In genomic region chr3:50327129-50327528, GRCh38 we compare ENCODE assay signal across 8 cellular contexts. TPM values are rescaled to one million over a fixed set of nuclear protein-coding genes. Genes with fewer than 3 reads are reported as not detected.
DNase-seq lines count a peak whose midpoint lies in the region; ATAC-seq and TF ChIP-seq lines count a peak whose summit lies in the region.

No MANE protein-coding gene starts in this region.

- TF ChIP-seq CTCF in astrocyte of the spinal cord (IDR thresholded peaks at IDR 0.05; ENCODE audit: low read depth, low read length) (no peak), lung (IDR thresholded peaks at IDR 0.05; ENCODE audit: control extremely low read depth, extremely low read depth) (no peak), type B pancreatic cell (conservative IDR thresholded peaks at IDR 0.05) (no peak)

- peaks cover 34% of the 10 kb centered on the region for H3K4me1 Mint-ChIP-seq in activated T-cell treated with anti-CD3 and anti-CD28 coated beads, Interleukin-2, amount 50 U/mL, for 72 hours (ENCODE audit: low read depth)
- H3K4me1 Mint-ChIP-seq in type B pancreatic cell (ENCODE audit: unreplicated experiment), result peaks cover 16% of the 10 kb centered on the region

- peaks cover 4 to 7% of the 10 kb centered on the region in 2 donors for H3K36me3 Mint-ChIP-seq in activated T-cell treated with anti-CD3 and anti-CD28 coated beads, Interleukin-2, amount 50 U/mL, for 72 hours (ENCODE audit: insufficient read depth in 2 of 2)
- peaks cover 4% of the 10 kb centered on the region for H3K36me3 Mint-ChIP-seq in type B pancreatic cell

- H3K4me3 ChIP-seq in astrocyte of the spinal cord (ENCODE audit: low read depth, low read length) (peak overlapping the region; percentile 88), lung (peak overlapping the region; percentile 86)

- in situ Hi-C loops in astrocyte of the spinal cord (cut with HindIII; ENCODE audit: low sequenced_read_pairs), result no loop called here

- 73 to 74% methylated on average over 4 of the region's 4 CpGs for WGBS in lung, 2 donors

- no peak for ATAC-seq in activated T-cell treated with anti-CD3 and anti-CD28 coated beads, Interleukin-2, amount 50 U/mL, for 72 hours (replicated peaks in 1 of 2)
- no peak for ATAC-seq in lung (ENCODE audit: insufficient read depth, low FRiP score)

- H3K4me3 Mint-ChIP-seq in activated T-cell treated with anti-CD3 and anti-CD28 coated beads, Interleukin-2, amount 50 U/mL, for 72 hours, result peak overlapping the region; percentile 86 to 87
- H3K4me3 Mint-ChIP-seq in type B pancreatic cell, result peak overlapping the region; percentile 95

- DNase-seq in activated T-cell treated with anti-CD3 and anti-CD28 coated beads, Interleukin-2, amount 50 U/mL, for 72 hours, result no peak
- no peak for DNase-seq in activated T-cell treated with anti-CD3 and anti-CD28 coated beads for 4 hours
- DNase-seq in astrocyte of the spinal cord (ENCODE audit: low read depth, low spot score), result no peak
- no peak for DNase-seq in lung (ENCODE audit: low spot score)
- no peak for DNase-seq in type B pancreatic cell (ENCODE audit: extremely low spot score, unreplicated experiment)
- DNase-seq in NCI-H526 (lab: John Stamatoyannopoulos, UW), result no peak
- DNase-seq in NCI-H446 treated with DMSO at 0.1 percent for 48 hours (lab: John Stamatoyannopoulos, UW), result no peak
- no peak for DNase-seq in activated effector memory CD4-positive, alpha-beta T cell treated with Interleukin-2 at 50 U/mL for 16 hours

- H3K27me3 Mint-ChIP-seq in activated T-cell treated with anti-CD3 and anti-CD28 coated beads, Interleukin-2, amount 50 U/mL, for 72 hours (ENCODE audit: low read depth), result no peaks in the 10 kb centered on the region
- H3K27me3 Mint-ChIP-seq in type B pancreatic cell, result no peaks in the 10 kb centered on the region

- no peaks in the 10 kb centered on the region for H3K9me3 ChIP-seq in lung (ENCODE audit: control insufficient read depth in 2 of 2, insufficient read depth in 1 of 2, low read length in 1 of 2)

- peak overlapping the region in 1 of 2 donors; percentile 89 for H3K27ac ChIP-seq in lung (ENCODE audit: low read depth in 1 of 2, low read length in 1 of 2)

- H3K36me3 ChIP-seq in lung (ENCODE audit: control insufficient read depth in 2 of 2, insufficient read depth in 2 of 2, low read length in 2 of 2), result peaks cover 27 to 41% of the 10 kb centered on the region in 2 donors

- no peak overlapping the region for H3K27ac Mint-ChIP-seq in activated T-cell treated with anti-CD3 and anti-CD28 coated beads, Interleukin-2, amount 50 U/mL, for 72 hours
- H3K27ac Mint-ChIP-seq in type B pancreatic cell, result peak overlapping the region; percentile 21

- H3K27me3 ChIP-seq in lung (ENCODE audit: control insufficient read depth, insufficient read depth), result no peaks in the 10 kb centered on the region

- H3K9me3 Mint-ChIP-seq in activated T-cell treated with anti-CD3 and anti-CD28 coated beads, Interleukin-2, amount 50 U/mL, for 72 hours, result no peaks in the 10 kb centered on the region
- no peaks in the 10 kb centered on the region for H3K9me3 Mint-ChIP-seq in type B pancreatic cell

- peaks cover 3 to 12% of the 10 kb centered on the region in 2 donors for H3K4me1 ChIP-seq in lung (ENCODE audit: control insufficient read depth in 2 of 2, insufficient read depth in 2 of 2, low read length in 2 of 2)

RNA-seq across cellular contexts. Expression of gene TUSC2, which starts 0.9 kb away (rescaled TPM):
- total RNA-seq in activated T-cell treated with anti-CD3 and anti-CD28 coated beads, Interleukin-2, amount 50 U/mL, for 72 hours, result 10 to 100 TPM; 16.2 to 16.8 TPM
- total RNA-seq in lung, result 10 to 100 TPM; 11.1 to 33.4 TPM
- 10 to 100 TPM; 27.6 to 54.5 TPM for polyA plus RNA-seq in lung
- 24.9 and 39.0 TPM in 2 replicates for total RNA-seq in type B pancreatic cell (ENCODE audit: low replicate concordance)

RNA-seq across cellular contexts. Expression of gene HYAL2, which starts 4.6 kb away (rescaled TPM):
- 1 to 10 TPM; 4.6 to 4.8 TPM for total RNA-seq in activated T-cell treated with anti-CD3 and anti-CD28 coated beads, Interleukin-2, amount 50 U/mL, for 72 hours
- total RNA-seq in lung (100 to 1,000 TPM in 1 of 2 donors, 10 to 100 TPM in 1; 94.3 to 218 TPM), type B pancreatic cell (ENCODE audit: low replicate concordance) (46.6 and 52.5 TPM in 2 replicates)
- polyA plus RNA-seq in lung, result 100 to 1,000 TPM; 193 to 208 TPM

RNA-seq across cellular contexts. Expression of gene RASSF1, which starts 13.5 kb away (rescaled TPM):
- 10 to 100 TPM; 51.4 to 61.6 TPM for total RNA-seq in activated T-cell treated with anti-CD3 and anti-CD28 coated beads, Interleukin-2, amount 50 U/mL, for 72 hours
- 10 to 100 TPM; 36.3 to 46.0 TPM for total RNA-seq in lung
- polyA plus RNA-seq in lung, result 10 to 100 TPM; 38.0 to 59.0 TPM
- 13.7 and 13.8 TPM in 2 replicates for total RNA-seq in type B pancreatic cell (ENCODE audit: low replicate concordance)

RNA-seq across cellular contexts. Expression of gene ZMYND10, which starts 18.4 kb away (rescaled TPM):
- 1 to 10 TPM; 1.2 TPM for total RNA-seq in activated T-cell treated with anti-CD3 and anti-CD28 coated beads, Interleukin-2, amount 50 U/mL, for 72 hours
- total RNA-seq in lung (100 to 1,000 TPM in 1 of 2 donors, 10 to 100 TPM in 1; 70.8 to 117 TPM), type B pancreatic cell (ENCODE audit: low replicate concordance) (1.8 and 13.4 TPM in 2 replicates)
- polyA plus RNA-seq in lung, result 10 to 100 TPM; 31.4 to 54.1 TPM

RNA-seq across cellular contexts. Expression of gene NPRL2, which starts 23.4 kb away (rescaled TPM):
- 10 to 100 TPM; 46.0 to 46.4 TPM for total RNA-seq in activated T-cell treated with anti-CD3 and anti-CD28 coated beads, Interleukin-2, amount 50 U/mL, for 72 hours
- total RNA-seq in lung, result 10 to 100 TPM; 12.7 to 17.0 TPM
- polyA plus RNA-seq in lung, result 10 to 100 TPM; 17.4 to 21.9 TPM
- 20.3 and 27.9 TPM in 2 replicates for total RNA-seq in type B pancreatic cell (ENCODE audit: low replicate concordance)
